Comparison of ENCODE assay signal across 1 cellular context in genomic region chr1:89898695-89899470, GRCh38.
TF ChIP-seq lines count a peak whose summit lies in the region.

No MANE protein-coding gene starts in this region.

TF ChIP-seq in GM23338, 12 proteins besides CTCF, POLR2A, EP300 and RAD21 (continued from another document):
- no peak for TF ChIP-seq EZH2phosphoT487 (IDR thresholded peaks at IDR 0.05; ENCODE audit: unreplicated experiment)
- no peak for TF ChIP-seq POLR2AphosphoS5 (IDR thresholded peaks at IDR 0.05; ENCODE audit: low read depth)
- TF ChIP-seq ZNF114 (CRISPR knock-in tag; IDR thresholded peaks at IDR 0.05) = no peak
- no peak for TF ChIP-seq ETS1 (IDR thresholded peaks at IDR 0.05)
- TF ChIP-seq REST (IDR thresholded peaks at IDR 0.05; ENCODE audit: unreplicated experiment) = no peak
TF ChIP-seq in GM23338: peak in this region for 0.
